ENCODE assay signal across 8 cellular contexts in the genomic region with DNA sequence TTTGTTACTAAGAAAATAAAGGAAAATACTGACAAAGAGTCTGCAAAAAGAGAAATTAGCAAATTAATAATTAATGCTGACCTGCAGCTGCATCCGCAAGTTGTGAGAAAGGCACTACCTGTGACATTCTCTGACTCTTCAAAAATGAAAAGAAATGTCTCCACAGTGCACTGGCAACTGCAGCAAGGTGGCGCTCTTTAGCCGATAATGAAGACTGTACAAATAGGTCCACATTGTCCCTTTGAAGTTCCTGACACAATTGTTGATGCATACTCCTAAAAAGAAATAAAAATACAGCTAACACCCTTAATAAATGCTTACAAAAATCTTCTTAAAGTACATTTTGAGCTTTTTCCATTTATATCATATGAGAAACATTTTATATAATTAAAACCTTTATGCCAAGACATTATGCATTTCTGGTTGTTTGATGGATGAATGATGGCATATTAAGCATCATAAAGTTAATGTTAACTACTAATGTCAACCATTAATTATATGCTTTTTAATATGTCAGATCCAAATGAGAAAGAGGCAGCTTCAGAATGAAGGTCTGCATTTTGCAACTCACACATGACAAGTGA.
DNase-seq lines count a peak whose midpoint lies in the region; ATAC-seq lines count a peak whose summit lies in the region.

No MANE protein-coding gene starts in this region.

- H3K4me1 ChIP-seq in SJSA1 (replicated peaks): peaks cover 4% of the 10 kb centered on the region; the same call in 1 of the 2 replicates

- in situ Hi-C loops in KBM-7 (cut with MboI; ENCODE audit: low pct_unique_long_range_greater_than_20kb, low sequenced_read_pairs): no loop called here

- H3K9me3 ChIP-seq in SJSA1 (replicated peaks): no peaks in the 10 kb centered on the region

- H3K27ac ChIP-seq in SJSA1: no peak overlapping the region

- no peaks in the 10 kb centered on the region for H3K36me3 ChIP-seq in SJSA1

- H3K4me3 ChIP-seq in SJSA1: no peak overlapping the region

- peak; percentile 43 for DNase-seq in GM04504 (ENCODE audit: low read depth)
- DNase-seq in KBM-7: peak; percentile 59
- peak; percentile 39 to 58 for DNase-seq in SJSA1 (ENCODE audit: low read depth in 1 of 2, low spot score in 2 of 2)
- DNase-seq in activated gamma-delta T cell treated with anti-CD3 and anti-CD28 coated beads, Interleukin-2, amount 50 U/mL, for 16 hours (ENCODE audit: low read depth): peak; percentile 38
- peak; percentile 63 for DNase-seq in glomerular visceral epithelial cell (ENCODE audit: extremely low spot score)
- peak; percentile 20 for DNase-seq in pulmonary artery endothelial cell (ENCODE audit: low read depth, low spot score)
- no peak for DNase-seq in cerebellar nuclear complex (lab: John Stamatoyannopoulos, UW)

- peak; percentile 89 for ATAC-seq in GM21786 (IDR thresholded peaks at IDR 0.05; ENCODE audit: unreplicated experiment)

- no peaks in the 10 kb centered on the region for H3K27me3 ChIP-seq in SJSA1 (replicated peaks)

Comparison
In these comparisons a context has a peak if more than half of its experiments do, and no peak if none do; other contexts are left out.
1. DNase-seq: peak in GM04504 (single experiment), KBM-7 (single experiment), SJSA1 (2 of 2), activated gamma-delta T cell treated with anti-CD3 and anti-CD28 coated beads, Interleukin-2, amount 50 U/mL, for 16 hours (single experiment), glomerular visceral epithelial cell (single experiment) and pulmonary artery endothelial cell (single experiment); none in cerebellar nuclear complex (0 of 2).